ENCODE assay signal across 5 cellular contexts in genomic region chr1:35812754-35813153, GRCh38. TPM values are rescaled to one million over a fixed set of nuclear protein-coding genes. Genes with fewer than 3 reads are reported as not detected.
DNase-seq lines count a peak whose midpoint lies in the region; ATAC-seq, FAIRE-seq and TF ChIP-seq lines count a peak whose summit lies in the region.
"Not testable (repeated sequence)": the region's sequence is repeated elsewhere in the genome, so short reads cannot be mapped to it uniquely, and the experiment has no call there.

No MANE protein-coding gene starts in this region.

- POLR2A ChIA-PET in A549 (lab: Yijun Ruan, JAX), result not testable (repeated sequence)
- POLR2A ChIA-PET in K562 (lab: Yijun Ruan, JAX), result interaction anchor here (1.0 to 1.1 kb wide), 2 partner anchors 10 to 12 kb away, joined by 3 to 4 read pairs; no protein-coding TSS in a partner anchor

- H3K9me3 Mint-ChIP-seq in CD14-positive monocyte, result not testable (repeated sequence)

- in situ Hi-C loops in K562 (cut with MboI), result not testable (repeated sequence)

- 95% methylated on average over 5 of the region's 5 CpGs for WGBS in A549 (ENCODE audit: missing lambda C conversion rate)
- WGBS in K562 (ENCODE audit: insufficient coverage, low coverage, missing lambda C conversion rate), result 85% methylated on average over 5 of the region's 5 CpGs

- H3K27ac ChIP-seq in 22Rv1 (0 out of 2 replicates have a peak overlapping the region, but pooled peaks have one; percentile 96), neutrophil (peak overlapping the region; percentile 100)
- not testable (repeated sequence) for H3K27ac ChIP-seq in A549; K562 (ENCODE audit: extremely low read depth, low read depth, low read length)

- H2AFZ ChIP-seq in K562 (ENCODE audit: low read depth, low read length), result not testable (repeated sequence)

- H3K27me3 Mint-ChIP-seq in CD14-positive monocyte (ENCODE audit: low read depth in 3 of 3), result not testable (repeated sequence)

- H3K9ac ChIP-seq in K562 (ENCODE audit: insufficient read depth in 1 of 2, low read depth in 2 of 2, low read length in 2 of 2), result not testable (repeated sequence)

- CTCF ChIA-PET in A549 (lab: Yijun Ruan, JAX); K562 (lab: Yijun Ruan, JAX; ENCODE audit: low intra/inter-chr PET ratio): not testable (repeated sequence)

- H3K27ac Mint-ChIP-seq in CD14-positive monocyte, result peak overlapping the region in 6 of 7 donors; percentile 80 to 94 (median 90)

- not testable (repeated sequence) for TF ChIP-seq RAD21 in A549 (conservative IDR thresholded peaks at IDR 0.05 in 1 of 2, IDR thresholded peaks at IDR 0.05 in 1 of 2); K562 (CRISPR knock-in tag; conservative IDR thresholded peaks at IDR 0.05 in 1 of 2, IDR thresholded peaks at IDR 0.05 in 1 of 2)

- TF ChIP-seq CTCF in 22Rv1 (IDR thresholded peaks at IDR 0.05); A549 (IDR thresholded peaks at IDR 0.05); CD14-positive monocyte (IDR thresholded peaks at IDR 0.05); K562 (IDR thresholded peaks at IDR 0.05 in 2 of 3, conservative IDR thresholded peaks at IDR 0.05 in 1 of 3; ENCODE audit: insufficient read depth in 2 of 3, low read depth in 1 of 3, low read length in 3 of 3); neutrophil (IDR thresholded peaks at IDR 0.05): not testable (repeated sequence)

- not testable (repeated sequence) for H3K4me2 ChIP-seq in A549; K562 (ENCODE audit: insufficient read depth, low read length)

- TF ChIP-seq POLR2A in A549 (IDR thresholded peaks at IDR 0.05; ENCODE audit: low read length); K562 (conservative IDR thresholded peaks at IDR 0.05): not testable (repeated sequence)

- not testable (repeated sequence) for DNase-seq in A549 (ENCODE audit: low read depth in 1 of 2, low spot score in 1 of 2); CD14-positive monocyte (ENCODE audit: low spot score); K562 (ENCODE audit: extremely low read depth in 1 of 4, low spot score in 3 of 4)

- H3K36me3 ChIP-seq in K562 (ENCODE audit: control insufficient read depth, insufficient read depth, low read length); neutrophil: not testable (repeated sequence)

- not testable (repeated sequence) for TF ChIP-seq EP300 in A549 (IDR thresholded peaks at IDR 0.05); K562 (IDR thresholded peaks at IDR 0.05; ENCODE audit: low read length)

- H3K27me3 ChIP-seq in K562 (ENCODE audit: control insufficient read depth in 2 of 2, insufficient read depth in 2 of 2, low read length in 2 of 2); neutrophil: not testable (repeated sequence)

- not testable (repeated sequence) for ATAC-seq in A549, K562

- not testable (repeated sequence) for FAIRE-seq in A549 (lab: Jason Lieb, UNC); K562 (lab: Jason Lieb, UNC)

- BruUV-seq in K562 (replicated peaks; lab: Mats Ljungman, UMichigan), result not testable (repeated sequence)

- not testable (repeated sequence) for H4K20me1 ChIP-seq in K562 (replicated peaks; ENCODE audit: control insufficient read depth, insufficient read depth, low read length)

- intact Hi-C loops in CD14-positive monocyte (cut with micrococcal nuclease); K562 (cut with micrococcal nuclease): not testable (repeated sequence)

- not testable (repeated sequence) for H3K9me1 ChIP-seq in K562 (ENCODE audit: control insufficient read depth, insufficient read depth, low read length)

- not testable (repeated sequence) for H3K4me3 Mint-ChIP-seq in CD14-positive monocyte

- H3K4me1 ChIP-seq in A549 (peaks cover 14% of the 10 kb centered on the region), K562 (replicated peaks in 1 of 2; ENCODE audit: control insufficient read depth in 2 of 2, insufficient read depth in 2 of 2, low read length in 2 of 2) (peaks cover 14 to 18% of the 10 kb centered on the region in 2 experiments), neutrophil (ENCODE audit: control insufficient read depth in 1 of 2, insufficient read depth in 1 of 2, low read depth in 1 of 2, low read length in 1 of 2) (peaks cover 62 to 72% of the 10 kb centered on the region in 2 experiments)

- peaks cover 16 to 23% of the 10 kb centered on the region in 2 donors for H3K36me3 Mint-ChIP-seq in CD14-positive monocyte

- not testable (repeated sequence) for H3K79me2 ChIP-seq in K562 (ENCODE audit: control insufficient read depth, insufficient read depth, low read length)

- not testable (repeated sequence) for H3K9me3 ChIP-seq in A549; K562 (replicated peaks; ENCODE audit: control insufficient read depth, insufficient read depth, low read depth, low read length); neutrophil

- not testable (repeated sequence) for H3K4me3 ChIP-seq in A549, K562
- H3K4me3 ChIP-seq in neutrophil (ENCODE audit: low read depth in 1 of 2, low read length in 1 of 2), result peak overlapping the region in 1 of 2 experiments; percentile 28

- H3K4me1 Mint-ChIP-seq in CD14-positive monocyte, result peaks cover 58% of the 10 kb centered on the region

TF ChIP-seq in A549, 52 proteins besides CTCF, POLR2A, EP300 and RAD21:
- peak; percentile 6 for TF ChIP-seq MAFK (IDR thresholded peaks at IDR 0.05; ENCODE audit: partially characterized antibody)
TF ChIP-seq in A549: peak in this region for 1; not testable (repeated sequence) for 51.

TF ChIP-seq in K562, 482 proteins besides CTCF, POLR2A, EP300 and RAD21:
- TF ChIP-seq ZNF316 (IDR thresholded peaks at IDR 0.05) (peak; percentile 63), C11orf30 (IDR thresholded peaks at IDR 0.05; ENCODE audit: low read depth) (peak; percentile 53; the same call in 1 of the 2 replicates)
TF ChIP-seq in K562: peak in this region for 2; not testable (repeated sequence) for 480.

RNA-seq across cellular contexts. Expression of gene AGO4, which starts 4.9 kb away (rescaled TPM):
- 4.7 and 6.9 TPM in 2 replicates for polyA plus RNA-seq in A549 (2011; rRNA removed)
- polyA plus RNA-seq in A549 (2012; cell fraction: cytosol; rRNA removed), result 2.1 and 3.7 TPM in 2 replicates
- 2.1 and 2.3 TPM in 2 replicates for polyA plus RNA-seq in A549 (2012; cell fraction: nucleus; rRNA removed)
- 2.2 to 4.1 TPM (median 3.1 TPM) in 3 replicates for polyA plus RNA-seq in A549 (2017; fragmentation: RNase III; extraction: RNeasy Plus Mini Kit Qiagen cat#74134 plus additional on column Dnase treatment)
- 10.8 and 15.5 TPM in 2 replicates for polyA minus RNA-seq in A549 (2011; rRNA and poly(A)+ RNA removed)
- polyA plus RNA-seq in CD14-positive monocyte, result 10 to 100 TPM; 20.0 to 24.0 TPM
- total RNA-seq in K562 (2011; cell fraction: chromatin; rRNA removed; ENCODE audit: low replicate concordance), result 17.2 and 26.4 TPM in 2 replicates
- 9.3 and 16.1 TPM in 2 replicates for total RNA-seq in K562 (2011; cell fraction: nucleolus; rRNA removed)
- total RNA-seq in K562 (2011; cell fraction: nucleoplasm; rRNA removed), result 18.0 and 22.6 TPM in 2 replicates
- 4.5 and 6.8 TPM in 2 replicates for total RNA-seq in K562 (2014; rRNA removed)
- total RNA-seq in K562 (2014; rRNA removed; fragmentation: Illumina TruSeq; extraction: Trizol), result 10.5 and 10.7 TPM in 2 replicates
- 6.1 and 6.4 TPM in 2 replicates for total RNA-seq in K562 (2015; rRNA removed; fragmentation: Illumina TruSeq; extraction: Trizol)
- total RNA-seq in K562 (2021), result 6.8 and 8.5 TPM in 2 replicates
- 9.3 and 11.6 TPM in 2 replicates for polyA plus RNA-seq in K562 (2011; rRNA removed)
- 10.7 and 11.3 TPM in 2 replicates for polyA plus RNA-seq in K562 (2011; cell fraction: cytosol; rRNA removed)
- polyA plus RNA-seq in K562 (2011; cell fraction: nucleus; rRNA removed), result 11.4 and 15.4 TPM in 2 replicates
- polyA plus RNA-seq in K562 (2012), result 7.3 and 10.0 TPM in 2 replicates
- polyA plus RNA-seq in K562 (2014; fragmentation: Illumina TruSeq; extraction: Trizol), result 8.8 and 13.4 TPM in 2 replicates
- polyA plus RNA-seq in K562 (2014; fragmentation: Nextera tagmentation; extraction: Ambion mirVana), result 1 to 10 TPM; 1.3 to 2.2 TPM
- 6.5 and 8.1 TPM in 2 replicates for polyA plus RNA-seq in K562 (2014; rRNA removed)
- polyA minus RNA-seq in K562 (2011; rRNA and poly(A)+ RNA removed), result 23.0 and 24.1 TPM in 2 replicates
- polyA minus RNA-seq in K562 (2011; cell fraction: cytosol; rRNA and poly(A)+ RNA removed), result 9.9 and 11.2 TPM in 2 replicates
- 8.2 and 8.6 TPM in 2 replicates for polyA minus RNA-seq in K562 (2011; cell fraction: nucleus; rRNA and poly(A)+ RNA removed)

RNA-seq across cellular contexts. Expression of gene CLSPN, which starts 43.0 kb away (rescaled TPM):
- polyA plus RNA-seq in A549 (2011; rRNA removed) (13.6 and 17.5 TPM in 2 replicates), A549 (2017; fragmentation: RNase III; extraction: RNeasy Plus Mini Kit Qiagen cat#74134 plus additional on column Dnase treatment) (17.5 to 19.0 TPM (median 18.4 TPM) in 3 replicates), CD14-positive monocyte (under 1 TPM in 1 of 2 donors, not detected in 1; 0.13 TPM), K562 (2011; rRNA removed) (30.4 and 41.0 TPM in 2 replicates), K562 (2014; fragmentation: Illumina TruSeq; extraction: Trizol) (60.2 and 65.7 TPM in 2 replicates), K562 (2014; fragmentation: Nextera tagmentation; extraction: Ambion mirVana) (10 to 100 TPM; 23.1 to 27.0 TPM), K562 (2014; rRNA removed) (49.2 and 49.6 TPM in 2 replicates)
- 7.6 and 9.4 TPM in 2 replicates for polyA plus RNA-seq in A549 (2012; cell fraction: cytosol; rRNA removed)
- polyA plus RNA-seq in A549 (2012; cell fraction: nucleus; rRNA removed), result 5.8 and 7.0 TPM in 2 replicates
- 10.2 and 10.9 TPM in 2 replicates for polyA minus RNA-seq in A549 (2011; rRNA and poly(A)+ RNA removed)
- total RNA-seq in K562 (2011; cell fraction: chromatin; rRNA removed; ENCODE audit: low replicate concordance), result 48.4 and 127 TPM in 2 replicates
- total RNA-seq in K562 (2011; cell fraction: nucleolus; rRNA removed), result 20.8 and 25.1 TPM in 2 replicates
- 45.5 and 47.3 TPM in 2 replicates for total RNA-seq in K562 (2011; cell fraction: nucleoplasm; rRNA removed)
- total RNA-seq in K562 (2014; rRNA removed) (42.7 and 48.9 TPM in 2 replicates), K562 (2014; rRNA removed; fragmentation: Illumina TruSeq; extraction: Trizol) (81.8 and 86.4 TPM in 2 replicates), K562 (2015; rRNA removed; fragmentation: Illumina TruSeq; extraction: Trizol) (88.4 and 98.5 TPM in 2 replicates), K562 (2021) (61.1 and 63.9 TPM in 2 replicates)
- polyA plus RNA-seq in K562 (2011; cell fraction: cytosol; rRNA removed), result 14.4 and 16.8 TPM in 2 replicates
- polyA plus RNA-seq in K562 (2011; cell fraction: nucleus; rRNA removed), result 20.0 and 20.5 TPM in 2 replicates
- 20.0 and 30.4 TPM in 2 replicates for polyA plus RNA-seq in K562 (2012)
- polyA minus RNA-seq in K562 (2011; rRNA and poly(A)+ RNA removed), result 67.7 and 74.3 TPM in 2 replicates
- polyA minus RNA-seq in K562 (2011; cell fraction: cytosol; rRNA and poly(A)+ RNA removed), result 24.0 and 40.7 TPM in 2 replicates
- polyA minus RNA-seq in K562 (2011; cell fraction: nucleus; rRNA and poly(A)+ RNA removed), result 11.0 and 22.7 TPM in 2 replicates

Comparison
In these comparisons a context has a peak if more than half of its experiments do, and no peak if none do; other contexts are left out.
1. RNA of gene CLSPN, which starts 43.0 kb away (polyA plus RNA-seq): 14.4 to 65.7 TPM in K562 and 5.8 to 19.0 TPM in A549; 0.13 TPM in CD14-positive monocyte; every median in the first group is over 4 times any median in the second.